In the genomic region with DNA sequence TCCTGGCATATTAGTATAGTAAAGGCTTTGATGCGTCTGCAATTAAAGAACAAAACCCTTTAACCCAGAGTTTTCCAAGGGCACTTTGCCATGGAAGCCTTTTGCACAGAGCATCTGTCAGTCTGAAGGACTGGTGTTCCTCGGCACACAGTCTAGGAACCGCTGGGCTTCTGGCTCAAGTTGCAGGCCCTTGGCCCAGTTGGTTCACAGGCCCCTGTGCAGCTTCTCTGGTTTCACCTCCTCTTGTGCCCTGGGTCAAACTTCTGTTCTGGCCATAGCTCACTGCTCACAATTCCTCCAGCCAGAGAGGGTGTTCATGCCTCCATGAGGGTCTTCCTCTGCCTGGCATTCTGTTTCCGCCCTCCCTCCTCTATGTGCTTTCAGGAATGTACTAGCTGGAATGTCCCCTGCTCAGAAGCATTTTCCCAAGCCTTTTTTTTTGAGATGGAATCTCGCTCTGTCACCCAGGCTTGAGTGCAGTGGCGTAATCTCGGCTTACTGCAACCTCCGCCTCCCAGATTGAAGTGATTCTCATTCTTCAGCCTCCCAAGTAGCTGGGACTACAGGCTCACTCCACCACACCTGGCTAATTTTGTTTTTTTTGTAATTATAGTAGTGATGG, we compare ENCODE assay signal across 1 cellular context.
TF ChIP-seq lines count a peak whose summit lies in the region.

No MANE protein-coding gene starts in this region.

TF ChIP-seq in GM23338, 12 proteins besides CTCF, POLR2A, EP300 and RAD21 (continued from another document):
- TF ChIP-seq, protein P1, sequence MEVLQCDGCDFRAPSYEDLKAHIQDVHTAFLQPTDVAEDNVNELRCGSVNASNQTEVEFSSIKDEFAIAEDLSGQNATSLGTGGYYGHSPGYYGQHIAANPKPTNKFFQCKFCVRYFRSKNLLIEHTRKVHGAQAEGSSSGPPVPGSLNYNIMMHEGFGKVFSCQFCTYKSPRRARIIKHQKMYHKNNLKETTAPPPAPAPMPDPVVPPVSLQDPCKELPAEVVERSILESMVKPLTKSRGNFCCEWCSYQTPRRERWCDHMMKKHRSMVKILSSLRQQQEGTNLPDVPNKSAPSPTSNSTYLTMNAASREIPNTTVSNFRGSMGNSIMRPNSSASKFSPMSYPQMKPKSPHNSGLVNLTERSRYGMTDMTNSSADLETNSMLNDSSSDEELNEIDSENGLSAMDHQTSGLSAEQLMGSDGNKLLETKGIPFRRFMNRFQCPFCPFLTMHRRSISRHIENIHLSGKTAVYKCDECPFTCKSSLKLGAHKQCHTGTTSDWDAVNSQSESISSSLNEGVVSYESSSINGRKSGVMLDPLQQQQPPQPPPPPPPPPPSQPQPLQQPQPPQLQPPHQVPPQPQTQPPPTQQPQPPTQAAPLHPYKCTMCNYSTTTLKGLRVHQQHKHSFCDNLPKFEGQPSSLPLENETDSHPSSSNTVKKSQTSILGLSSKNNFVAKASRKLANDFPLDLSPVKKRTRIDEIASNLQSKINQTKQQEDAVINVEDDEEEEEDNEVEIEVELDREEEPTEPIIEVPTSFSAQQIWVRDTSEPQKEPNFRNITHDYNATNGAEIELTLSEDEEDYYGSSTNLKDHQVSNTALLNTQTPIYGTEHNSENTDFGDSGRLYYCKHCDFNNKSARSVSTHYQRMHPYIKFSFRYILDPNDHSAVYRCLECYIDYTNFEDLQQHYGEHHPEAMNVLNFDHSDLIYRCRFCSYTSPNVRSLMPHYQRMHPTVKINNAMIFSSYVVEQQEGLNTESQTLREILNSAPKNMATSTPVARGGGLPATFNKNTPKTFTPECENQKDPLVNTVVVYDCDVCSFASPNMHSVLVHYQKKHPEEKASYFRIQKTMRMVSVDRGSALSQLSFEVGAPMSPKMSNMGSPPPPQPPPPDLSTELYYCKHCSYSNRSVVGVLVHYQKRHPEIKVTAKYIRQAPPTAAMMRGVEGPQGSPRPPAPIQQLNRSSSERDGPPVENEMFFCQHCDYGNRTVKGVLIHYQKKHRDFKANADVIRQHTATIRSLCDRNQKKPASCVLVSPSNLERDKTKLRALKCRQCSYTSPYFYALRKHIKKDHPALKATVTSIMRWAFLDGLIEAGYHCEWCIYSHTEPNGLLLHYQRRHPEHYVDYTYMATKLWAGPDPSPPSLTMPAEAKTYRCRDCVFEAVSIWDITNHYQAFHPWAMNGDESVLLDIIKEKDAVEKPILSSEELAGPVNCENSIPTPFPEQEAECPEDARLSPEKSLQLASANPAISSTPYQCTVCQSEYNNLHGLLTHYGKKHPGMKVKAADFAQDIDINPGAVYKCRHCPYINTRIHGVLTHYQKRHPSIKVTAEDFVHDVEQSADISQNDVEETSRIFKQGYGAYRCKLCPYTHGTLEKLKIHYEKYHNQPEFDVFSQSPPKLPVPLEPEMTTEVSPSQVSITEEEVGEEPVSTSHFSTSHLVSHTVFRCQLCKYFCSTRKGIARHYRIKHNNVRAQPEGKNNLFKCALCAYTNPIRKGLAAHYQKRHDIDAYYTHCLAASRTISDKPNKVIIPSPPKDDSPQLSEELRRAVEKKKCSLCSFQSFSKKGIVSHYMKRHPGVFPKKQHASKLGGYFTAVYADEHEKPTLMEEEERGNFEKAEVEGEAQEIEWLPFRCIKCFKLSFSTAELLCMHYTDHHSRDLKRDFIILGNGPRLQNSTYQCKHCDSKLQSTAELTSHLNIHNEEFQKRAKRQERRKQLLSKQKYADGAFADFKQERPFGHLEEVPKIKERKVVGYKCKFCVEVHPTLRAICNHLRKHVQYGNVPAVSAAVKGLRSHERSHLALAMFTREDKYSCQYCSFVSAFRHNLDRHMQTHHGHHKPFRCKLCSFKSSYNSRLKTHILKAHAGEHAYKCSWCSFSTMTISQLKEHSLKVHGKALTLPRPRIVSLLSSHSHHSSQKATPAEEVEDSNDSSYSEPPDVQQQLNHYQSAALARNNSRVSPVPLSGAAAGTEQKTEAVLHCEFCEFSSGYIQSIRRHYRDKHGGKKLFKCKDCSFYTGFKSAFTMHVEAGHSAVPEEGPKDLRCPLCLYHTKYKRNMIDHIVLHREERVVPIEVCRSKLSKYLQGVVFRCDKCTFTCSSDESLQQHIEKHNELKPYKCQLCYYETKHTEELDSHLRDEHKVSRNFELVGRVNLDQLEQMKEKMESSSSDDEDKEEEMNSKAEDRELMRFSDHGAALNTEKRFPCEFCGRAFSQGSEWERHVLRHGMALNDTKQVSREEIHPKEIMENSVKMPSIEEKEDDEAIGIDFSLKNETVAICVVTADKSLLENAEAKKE (CRISPR knock-in tag; IDR thresholded peaks at IDR 0.05) = no peak
- TF ChIP-seq JUNB (IDR thresholded peaks at IDR 0.05; ENCODE audit: unreplicated experiment) (no peak), ZNF114 (CRISPR knock-in tag; IDR thresholded peaks at IDR 0.05) (no peak), EZH2phosphoT487 (IDR thresholded peaks at IDR 0.05; ENCODE audit: unreplicated experiment) (no peak), CREB1 (CRISPR knock-in tag; IDR thresholded peaks at IDR 0.05; ENCODE audit: low read depth) (no peak), EZH2 (IDR thresholded peaks at IDR 0.05; ENCODE audit: low read depth, unreplicated experiment) (no peak)
- TF ChIP-seq, protein P2, sequence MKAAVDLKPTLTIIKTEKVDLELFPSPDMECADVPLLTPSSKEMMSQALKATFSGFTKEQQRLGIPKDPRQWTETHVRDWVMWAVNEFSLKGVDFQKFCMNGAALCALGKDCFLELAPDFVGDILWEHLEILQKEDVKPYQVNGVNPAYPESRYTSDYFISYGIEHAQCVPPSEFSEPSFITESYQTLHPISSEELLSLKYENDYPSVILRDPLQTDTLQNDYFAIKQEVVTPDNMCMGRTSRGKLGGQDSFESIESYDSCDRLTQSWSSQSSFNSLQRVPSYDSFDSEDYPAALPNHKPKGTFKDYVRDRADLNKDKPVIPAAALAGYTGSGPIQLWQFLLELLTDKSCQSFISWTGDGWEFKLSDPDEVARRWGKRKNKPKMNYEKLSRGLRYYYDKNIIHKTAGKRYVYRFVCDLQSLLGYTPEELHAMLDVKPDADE (IDR thresholded peaks at IDR 0.05) = no peak
- TF ChIP-seq, protein P3, sequence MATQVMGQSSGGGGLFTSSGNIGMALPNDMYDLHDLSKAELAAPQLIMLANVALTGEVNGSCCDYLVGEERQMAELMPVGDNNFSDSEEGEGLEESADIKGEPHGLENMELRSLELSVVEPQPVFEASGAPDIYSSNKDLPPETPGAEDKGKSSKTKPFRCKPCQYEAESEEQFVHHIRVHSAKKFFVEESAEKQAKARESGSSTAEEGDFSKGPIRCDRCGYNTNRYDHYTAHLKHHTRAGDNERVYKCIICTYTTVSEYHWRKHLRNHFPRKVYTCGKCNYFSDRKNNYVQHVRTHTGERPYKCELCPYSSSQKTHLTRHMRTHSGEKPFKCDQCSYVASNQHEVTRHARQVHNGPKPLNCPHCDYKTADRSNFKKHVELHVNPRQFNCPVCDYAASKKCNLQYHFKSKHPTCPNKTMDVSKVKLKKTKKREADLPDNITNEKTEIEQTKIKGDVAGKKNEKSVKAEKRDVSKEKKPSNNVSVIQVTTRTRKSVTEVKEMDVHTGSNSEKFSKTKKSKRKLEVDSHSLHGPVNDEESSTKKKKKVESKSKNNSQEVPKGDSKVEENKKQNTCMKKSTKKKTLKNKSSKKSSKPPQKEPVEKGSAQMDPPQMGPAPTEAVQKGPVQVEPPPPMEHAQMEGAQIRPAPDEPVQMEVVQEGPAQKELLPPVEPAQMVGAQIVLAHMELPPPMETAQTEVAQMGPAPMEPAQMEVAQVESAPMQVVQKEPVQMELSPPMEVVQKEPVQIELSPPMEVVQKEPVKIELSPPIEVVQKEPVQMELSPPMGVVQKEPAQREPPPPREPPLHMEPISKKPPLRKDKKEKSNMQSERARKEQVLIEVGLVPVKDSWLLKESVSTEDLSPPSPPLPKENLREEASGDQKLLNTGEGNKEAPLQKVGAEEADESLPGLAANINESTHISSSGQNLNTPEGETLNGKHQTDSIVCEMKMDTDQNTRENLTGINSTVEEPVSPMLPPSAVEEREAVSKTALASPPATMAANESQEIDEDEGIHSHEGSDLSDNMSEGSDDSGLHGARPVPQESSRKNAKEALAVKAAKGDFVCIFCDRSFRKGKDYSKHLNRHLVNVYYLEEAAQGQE (IDR thresholded peaks at IDR 0.05; ENCODE audit: unreplicated experiment) = no peak
